In the genomic region with DNA sequence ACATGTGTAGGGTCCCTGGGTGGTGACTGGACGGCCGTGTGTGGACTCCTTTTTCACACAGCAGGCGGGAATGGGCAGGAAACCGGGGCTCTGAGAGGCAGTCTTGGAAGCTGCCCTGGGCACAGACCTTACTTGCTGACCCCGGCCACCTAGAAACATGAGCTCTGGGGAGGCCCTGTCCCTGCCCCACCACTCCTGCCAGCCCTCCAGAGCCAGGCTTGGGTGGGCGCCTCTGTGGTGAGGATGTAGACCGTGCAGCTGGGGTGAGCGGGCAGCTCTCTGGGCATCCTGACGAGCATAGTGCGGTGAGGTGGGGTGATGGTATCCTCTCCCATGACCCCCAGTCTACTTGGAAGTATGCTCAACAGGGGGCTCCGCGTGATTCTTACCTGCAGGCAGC, we compare ENCODE assay signal across 1 cellular context.
TF ChIP-seq lines count a peak whose summit lies in the region.

No MANE protein-coding gene starts in this region.

TF ChIP-seq in HepG2, 621 proteins besides CTCF, POLR2A, EP300 and RAD21 (continued from another document):
- TF ChIP-seq, protein P1, sequence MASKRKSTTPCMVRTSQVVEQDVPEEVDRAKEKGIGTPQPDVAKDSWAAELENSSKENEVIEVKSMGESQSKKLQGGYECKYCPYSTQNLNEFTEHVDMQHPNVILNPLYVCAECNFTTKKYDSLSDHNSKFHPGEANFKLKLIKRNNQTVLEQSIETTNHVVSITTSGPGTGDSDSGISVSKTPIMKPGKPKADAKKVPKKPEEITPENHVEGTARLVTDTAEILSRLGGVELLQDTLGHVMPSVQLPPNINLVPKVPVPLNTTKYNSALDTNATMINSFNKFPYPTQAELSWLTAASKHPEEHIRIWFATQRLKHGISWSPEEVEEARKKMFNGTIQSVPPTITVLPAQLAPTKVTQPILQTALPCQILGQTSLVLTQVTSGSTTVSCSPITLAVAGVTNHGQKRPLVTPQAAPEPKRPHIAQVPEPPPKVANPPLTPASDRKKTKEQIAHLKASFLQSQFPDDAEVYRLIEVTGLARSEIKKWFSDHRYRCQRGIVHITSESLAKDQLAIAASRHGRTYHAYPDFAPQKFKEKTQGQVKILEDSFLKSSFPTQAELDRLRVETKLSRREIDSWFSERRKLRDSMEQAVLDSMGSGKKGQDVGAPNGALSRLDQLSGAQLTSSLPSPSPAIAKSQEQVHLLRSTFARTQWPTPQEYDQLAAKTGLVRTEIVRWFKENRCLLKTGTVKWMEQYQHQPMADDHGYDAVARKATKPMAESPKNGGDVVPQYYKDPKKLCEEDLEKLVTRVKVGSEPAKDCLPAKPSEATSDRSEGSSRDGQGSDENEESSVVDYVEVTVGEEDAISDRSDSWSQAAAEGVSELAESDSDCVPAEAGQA (IDR thresholded peaks at IDR 0.05; ENCODE audit: low read depth): no peak
- TF ChIP-seq, protein P1 (CRISPR knock-in tag; IDR thresholded peaks at IDR 0.05; ENCODE audit: borderline replicate concordance): no peak
- TF ChIP-seq RBM22 (optimal IDR thresholded peaks at IDR 0.05; ENCODE audit: low read length) (peak; percentile 19), RBAK (CRISPR knock-in tag; IDR thresholded peaks at IDR 0.05) (no peak)
